In genomic region chr2:95376311-95377215, GRCh38 we compare ENCODE assay signal across 15 cellular contexts. TPM values are rescaled to one million over a fixed set of nuclear protein-coding genes. Genes with fewer than 3 reads are reported as not detected.
DNase-seq lines count a peak whose midpoint lies in the region; ATAC-seq and TF ChIP-seq lines count a peak whose summit lies in the region.
"Had no signal": no experiment of that assay in that cellular context is flagged by ENCODE, and none has a peak within 500 bp of the region (broad histone marks: within the 10 kb centered on the region; RNA-seq: fewer than 3 reads in every experiment).

No MANE protein-coding gene starts in this region.

- intact Hi-C loops in Right ventricle myocardium superior (cut with DNase I) (no loop called here), heart right ventricle (cut with DNase I) (no loop called here), Calu3 (cut with micrococcal nuclease; ENCODE audit: unreplicated experiment) (no loop called here)

- 88% methylated on average over 22 of the region's 22 CpGs for WGBS in heart right ventricle, 2 donors
- 88% methylated on average over 12 to 22 of the region's 22 CpGs for WGBS in endodermal cell (ENCODE audit: insufficient coverage in 1 of 2, insufficient read length in 1 of 2), 2 experiments

- H3K9ac ChIP-seq in endodermal cell (ENCODE audit: extremely low read depth, low read length, poor library complexity, severe bottlenecking), result no peak overlapping the region

- peaks cover 0 to 13% (median 0%) of the 10 kb centered on the region in 9 donors for H3K36me3 ChIP-seq in heart right ventricle
- no peaks in the 10 kb centered on the region for H3K36me3 ChIP-seq in endodermal cell (ENCODE audit: control insufficient read depth, insufficient read depth, low read length)
- H3K36me3 ChIP-seq: BE2C had no signal

- H3K4me1 Mint-ChIP-seq in endodermal cell, result no peaks in the 10 kb centered on the region
- H3K4me1 Mint-ChIP-seq in Calu3 (ENCODE audit: low read depth, unreplicated experiment), result no peaks in the 10 kb centered on the region

- H3K4me1 ChIP-seq in heart right ventricle (no peaks in the 10 kb centered on the region), endodermal cell (ENCODE audit: control insufficient read depth, insufficient read depth, low read length) (no peaks in the 10 kb centered on the region)
- H3K4me1 ChIP-seq: BE2C had no signal

- H3K4me3 ChIP-seq in heart right ventricle, result no peak overlapping the region
- no peak overlapping the region for H3K4me3 ChIP-seq in endodermal cell (ENCODE audit: low read length)

- no peaks in the 10 kb centered on the region for H3K9me3 ChIP-seq in heart right ventricle
- no peaks in the 10 kb centered on the region for H3K9me3 ChIP-seq in endodermal cell (ENCODE audit: control insufficient read depth, low read length)
- H3K9me3 ChIP-seq: BE2C had no signal

- H3K36me3 Mint-ChIP-seq in endodermal cell (ENCODE audit: low read depth) (no peaks in the 10 kb centered on the region), Calu3 (ENCODE audit: insufficient read depth, unreplicated experiment) (no peaks in the 10 kb centered on the region)
- H3K36me3 Mint-ChIP-seq: CD4-positive, alpha-beta memory T cell had no signal

- no peaks in the 10 kb centered on the region for H3K9me3 Mint-ChIP-seq in endodermal cell
- H3K9me3 Mint-ChIP-seq in Calu3 (ENCODE audit: low read depth, unreplicated experiment), result no peaks in the 10 kb centered on the region

- H3K27ac ChIP-seq in heart right ventricle (no peak overlapping the region), endodermal cell (ENCODE audit: low read depth, low read length) (no peak overlapping the region)
- H3K27ac ChIP-seq: C4-2B had no signal

- H3K4me3 Mint-ChIP-seq in endodermal cell (no peak overlapping the region), Calu3 (ENCODE audit: low read depth, unreplicated experiment) (no peak overlapping the region)

- DNase-seq in Right ventricle myocardium superior, result peak; percentile 19
- DNase-seq in heart right ventricle, result no peak
- peak; percentile 37 for DNase-seq in endodermal cell
- peak; percentile 68 for DNase-seq in mesenteric fat pad (ENCODE audit: low spot score)
- no peak for DNase-seq in Calu3
- DNase-seq in AG20443 (ENCODE audit: low spot score), result no peak
- DNase-seq: BE2C; CD4-positive, alpha-beta memory T cell; DMS153; DMS79 treated with DMSO at 0.1 percent for 48 hours; EL; IMR-90 had no signal

- no peak for ATAC-seq in Right ventricle myocardium superior (ENCODE audit: poor library complexity)
- no peak for ATAC-seq in heart right ventricle
- ATAC-seq in HG03571 (IDR thresholded peaks at IDR 0.05; ENCODE audit: unreplicated experiment), result no peak
- ATAC-seq: HCT116 had no signal

- H3K27me3 Mint-ChIP-seq in endodermal cell (ENCODE audit: insufficient read depth) (peaks cover 4% of the 10 kb centered on the region), Calu3 (ENCODE audit: unreplicated experiment) (peaks cover 38% of the 10 kb centered on the region)

- TF ChIP-seq CTCF in heart right ventricle (IDR thresholded peaks at IDR 0.05) (no peak), endodermal cell (conservative IDR thresholded peaks at IDR 0.05) (no peak), Calu3 (IDR thresholded peaks at IDR 0.05; ENCODE audit: unreplicated experiment) (no peak)

- H3K27me3 ChIP-seq in heart right ventricle, result no peaks in the 10 kb centered on the region
- no peaks in the 10 kb centered on the region for H3K27me3 ChIP-seq in endodermal cell (ENCODE audit: control insufficient read depth, insufficient read depth, low read length, poor library complexity, severe bottlenecking)
- H3K27me3 ChIP-seq: BE2C had no signal

- BruUV-seq in Calu3 (replicated peaks; lab: Mats Ljungman, UMichigan), result no TSS peak

- CTCF ChIA-PET in Calu3 (lab: Charles Lee), result no interaction called here

- H3K27ac Mint-ChIP-seq in endodermal cell, result no peak overlapping the region
- no peak overlapping the region for H3K27ac Mint-ChIP-seq in Calu3 (ENCODE audit: unreplicated experiment)
- H3K27ac Mint-ChIP-seq: CD4-positive, alpha-beta memory T cell had no signal

RNA-seq across cellular contexts. Expression of gene FAHD2A, which starts 25.9 kb away (rescaled TPM):
- total RNA-seq in Right ventricle myocardium superior (39.9 TPM), heart right ventricle (10 to 100 TPM; 24.1 to 45.1 (median 39.8) TPM), endodermal cell (10 to 100 TPM; 45.2 to 49.4 TPM), mesenteric fat pad (18.5 TPM), Calu3 (2022) (26.8 and 29.1 TPM in 2 replicates)
- 10 to 100 TPM; 26.5 to 40.9 TPM for polyA plus RNA-seq in heart right ventricle
- polyA plus RNA-seq in endodermal cell (2013, experiment 1 of 2), result 38.3 TPM
- 31.3 TPM for polyA plus RNA-seq in endodermal cell (2013, experiment 2 of 2)

Comparison
In these comparisons a context has a peak if more than half of its experiments do, and no peak if none do; other contexts are left out.
1. DNase-seq: peak in Right ventricle myocardium superior (single experiment), endodermal cell (single experiment) and mesenteric fat pad (single experiment); none in heart right ventricle (0 of 2), Calu3 (single experiment) and AG20443 (single experiment).